Comparison of ENCODE assay signal across 9 cellular contexts in the genomic region with DNA sequence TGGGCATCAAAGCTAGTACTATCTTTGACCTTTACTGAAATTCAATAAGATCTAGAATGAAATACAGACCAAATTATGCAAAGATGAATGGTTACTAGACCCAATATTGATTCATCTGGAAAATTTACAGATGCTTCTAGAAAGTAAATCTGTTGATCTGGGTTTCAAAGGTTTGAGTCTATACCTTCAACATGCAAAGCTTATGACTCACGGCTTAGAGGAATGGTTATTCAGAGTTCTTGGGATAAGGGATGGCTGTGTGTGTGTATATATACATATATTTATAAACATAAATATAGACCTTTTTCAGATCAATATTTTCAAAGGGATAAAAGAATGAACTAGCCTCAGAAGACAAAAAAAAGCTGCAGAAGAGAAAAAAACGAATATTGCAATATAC. TPM values are rescaled to one million over a fixed set of nuclear protein-coding genes. Genes with fewer than 3 reads are reported as not detected.
DNase-seq lines count a peak whose midpoint lies in the region; ATAC-seq and TF ChIP-seq lines count a peak whose summit lies in the region.
"Had no signal": no experiment of that assay in that cellular context is flagged by ENCODE, and none has a peak within 500 bp of the region (broad histone marks: within the 10 kb centered on the region; RNA-seq: fewer than 3 reads in every experiment).

No MANE protein-coding gene starts in this region.

- peaks cover 4% of the 10 kb centered on the region for H3K36me3 Mint-ChIP-seq in activated naive CD8-positive, alpha-beta T cell treated with anti-CD3 and anti-CD28 coated beads, Interleukin-2, amount 50 U/mL, for 24 hours (ENCODE audit: low read depth)

- H3K4me1 Mint-ChIP-seq in activated naive CD8-positive, alpha-beta T cell treated with anti-CD3 and anti-CD28 coated beads, Interleukin-2, amount 50 U/mL, for 24 hours = peaks cover 44% of the 10 kb centered on the region

- peak overlapping the region; percentile 99 for H3K27ac Mint-ChIP-seq in activated naive CD8-positive, alpha-beta T cell treated with anti-CD3 and anti-CD28 coated beads, Interleukin-2, amount 50 U/mL, for 24 hours

- intact Hi-C loops in heart left ventricle (cut with DNase I) (loop anchor here in 8 of 10 donors (5.0 to 10.0 kb wide), 9 partner anchors 41 to 318 kb away; a partner anchor contains a TSS), left cardiac atrium (cut with DNase I) (loop anchor here in 1 of 2 donors (5.0 kb wide), 2 partner anchors 64 to 106 kb away; a partner anchor contains a TSS), left lung (cut with DNase I) (no loop called here)

- H3K4me1 ChIP-seq in heart left ventricle (peaks cover 0 to 25% (median 18%) of the 10 kb centered on the region in 12 donors), left lung (peaks cover 12 to 20% of the 10 kb centered on the region in 2 donors), urinary bladder (ENCODE audit: insufficient read depth) (no peaks in the 10 kb centered on the region)
- H3K4me1 ChIP-seq: parathyroid adenoma had no signal

- H3K27ac ChIP-seq in heart left ventricle (no peak overlapping the region), left lung (no peak overlapping the region), urinary bladder (ENCODE audit: low read depth) (no peak overlapping the region)
- H3K27ac ChIP-seq: parathyroid adenoma had no signal

- H3K36me3 ChIP-seq in heart left ventricle = peaks cover 0 to 6% (median 0%) of the 10 kb centered on the region in 9 donors
- H3K36me3 ChIP-seq in left lung = no peaks in the 10 kb centered on the region
- peaks cover 2% of the 10 kb centered on the region for H3K36me3 ChIP-seq in urinary bladder (ENCODE audit: insufficient read depth)

- no peak for TF ChIP-seq POLR2A in heart left ventricle (IDR thresholded peaks at IDR 0.05)

- 50 to 56% (median 53%) methylated on average over 2 of the region's 2 CpGs for WGBS in heart left ventricle, 4 donors
- WGBS in urinary bladder = 38% methylated on average over 2 of the region's 2 CpGs

- H3K27me3 ChIP-seq in heart left ventricle (no peaks in the 10 kb centered on the region), left lung (peaks cover 0 to 4% of the 10 kb centered on the region in 2 donors)

- TF ChIP-seq CTCF in heart left ventricle (IDR thresholded peaks at IDR 0.05) (no peak), left lung (IDR thresholded peaks at IDR 0.05) (no peak)

- H3K9me3 ChIP-seq in heart left ventricle = no peaks in the 10 kb centered on the region
- no peaks in the 10 kb centered on the region for H3K9me3 ChIP-seq in left lung

- H3K9me3 Mint-ChIP-seq in activated naive CD8-positive, alpha-beta T cell treated with anti-CD3 and anti-CD28 coated beads, Interleukin-2, amount 50 U/mL, for 24 hours = no peaks in the 10 kb centered on the region

- peak overlapping the region in 10 of 12 donors; percentile 72 to 99 (median 93) for H3K4me3 ChIP-seq in heart left ventricle
- peak overlapping the region; percentile 61 to 79 for H3K4me3 ChIP-seq in left lung
- H3K4me3 ChIP-seq in urinary bladder (ENCODE audit: low read depth, low read length) = peak overlapping the region; percentile 71

- peaks cover 2% of the 10 kb centered on the region for H3K27me3 Mint-ChIP-seq in activated naive CD8-positive, alpha-beta T cell treated with anti-CD3 and anti-CD28 coated beads, Interleukin-2, amount 50 U/mL, for 24 hours

- DNase-seq in heart left ventricle (no peak), left cardiac atrium (no peak), left lung (no peak), NK-92 (lab: John Stamatoyannopoulos, UW; ENCODE audit: unreplicated experiment) (no peak), HuH-7.5 (ENCODE audit: low spot score) (no peak)
- DNase-seq in activated naive CD8-positive, alpha-beta T cell treated with anti-CD3 and anti-CD28 coated beads, Interleukin-2, amount 50 U/mL, for 24 hours = no peak

- ATAC-seq in heart left ventricle (no peak), left cardiac atrium (no peak), left lung (no peak), GM21737 (IDR thresholded peaks at IDR 0.05; ENCODE audit: unreplicated experiment) (no peak)
- ATAC-seq in activated naive CD8-positive, alpha-beta T cell treated with anti-CD3 and anti-CD28 coated beads, Interleukin-2, amount 50 U/mL, for 24 hours = no peak

- peak overlapping the region; percentile 93 for H3K4me3 Mint-ChIP-seq in activated naive CD8-positive, alpha-beta T cell treated with anti-CD3 and anti-CD28 coated beads, Interleukin-2, amount 50 U/mL, for 24 hours

RNA-seq across cellular contexts. Expression of a gene that starts 1.3 kb away (rescaled TPM):
- 10 to 100 TPM in 6 of 9 donors, 1 to 10 TPM in 3; 8.2 to 13.3 (median 11.4) TPM for total RNA-seq in heart left ventricle
- polyA plus RNA-seq in heart left ventricle = 1 to 10 TPM; 1.7 to 9.1 TPM
- total RNA-seq in left cardiac atrium = 10 to 100 TPM in 1 of 2 donors, 1 to 10 TPM in 1; 9.0 to 10.9 TPM
- 10 to 100 TPM; 18.0 to 20.1 TPM for total RNA-seq in left lung
- total RNA-seq in urinary bladder = 27.1 TPM
- 8.9 TPM for polyA plus RNA-seq in urinary bladder

RNA-seq across cellular contexts. Expression of a gene that starts 33.3 kb away (rescaled TPM):
- total RNA-seq in heart left ventricle = 10 to 100 TPM in 1 of 9 donors, 1 to 10 TPM in 8; 3.1 to 10.6 (median 7.8) TPM
- polyA plus RNA-seq in heart left ventricle = 10 to 100 TPM in 1 of 2 donors, under 1 TPM in 1; 0.93 to 11.1 TPM
- 1 to 10 TPM; 5.9 to 6.6 TPM for total RNA-seq in left cardiac atrium
- 1 to 10 TPM; 3.0 to 4.6 TPM for total RNA-seq in left lung
- 2.6 TPM for total RNA-seq in urinary bladder
- 1.0 TPM for polyA plus RNA-seq in urinary bladder

RNA-seq across cellular contexts. Expression of a gene that starts 44.3 kb away (rescaled TPM):
- 10 to 100 TPM; 16.9 to 37.8 (median 23.1) TPM for total RNA-seq in heart left ventricle
- 10 to 100 TPM in 1 of 2 donors, 1 to 10 TPM in 1; 4.3 to 15.4 TPM for polyA plus RNA-seq in heart left ventricle
- total RNA-seq in left cardiac atrium = 10 to 100 TPM; 16.1 to 17.6 TPM
- 10 to 100 TPM; 22.3 to 25.3 TPM for total RNA-seq in left lung
- 37.6 TPM for total RNA-seq in urinary bladder
- 15.2 TPM for polyA plus RNA-seq in urinary bladder

Comparison
In these comparisons a context has a peak if more than half of its experiments do, and no peak if none do; other contexts are left out.
1. intact Hi-C loops: an anchor here in heart left ventricle (5.0 to 10.0 kb wide); none called in left lung.